Comparison of ENCODE assay signal across 8 cellular contexts in the genomic region with DNA sequence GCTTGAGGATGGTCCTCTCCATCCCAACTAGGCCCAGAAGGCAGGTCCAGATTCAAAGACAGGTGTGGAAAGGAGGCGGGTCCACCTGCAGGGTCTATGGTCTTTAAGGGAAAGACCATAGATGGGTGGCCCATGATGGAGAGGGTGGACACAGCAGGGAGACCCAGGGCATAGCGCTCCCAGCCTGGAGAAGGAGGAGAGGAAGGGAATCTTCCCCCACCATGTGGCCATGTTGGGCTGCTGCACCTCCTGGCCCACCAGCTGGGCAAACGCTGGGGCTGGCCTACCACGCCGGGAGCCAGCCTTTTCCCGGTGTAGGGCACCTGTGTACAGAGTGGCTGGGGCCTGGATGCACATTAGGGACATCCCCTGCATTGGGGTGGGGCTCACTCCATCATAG.
DNase-seq lines count a peak whose midpoint lies in the region; ATAC-seq, FAIRE-seq and TF ChIP-seq lines count a peak whose summit lies in the region.

No MANE protein-coding gene starts in this region.

- no peak overlapping the region for H3K27ac ChIP-seq in DOHH2 (ENCODE audit: low read depth, low read length)
- no peak overlapping the region for H3K27ac ChIP-seq in colonic mucosa
- H3K27ac ChIP-seq in mesendoderm (ENCODE audit: low read depth, low read length), result no peak overlapping the region

- H3K23ac ChIP-seq in mesendoderm (ENCODE audit: low read length), result no peak overlapping the region

- no peaks in the 10 kb centered on the region for H3K79me2 ChIP-seq in DOHH2 (ENCODE audit: control insufficient read depth, low read length)
- H3K79me2 ChIP-seq in mesendoderm (ENCODE audit: control insufficient read depth, insufficient read depth, low read length), result no peaks in the 10 kb centered on the region

- H3K9me3 ChIP-seq in DOHH2 (ENCODE audit: control insufficient read depth, insufficient read depth, low read length) (peaks cover 3% of the 10 kb centered on the region; the same call in 1 of the 2 replicates), colonic mucosa (no peaks in the 10 kb centered on the region)

- no peak overlapping the region for H3K9ac ChIP-seq in colonic mucosa (ENCODE audit: low read depth in 2 of 2, low read length in 2 of 2)
- no peak overlapping the region for H3K9ac ChIP-seq in mesendoderm (ENCODE audit: low read length)

- TF ChIP-seq POLR2A in NB4 (IDR thresholded peaks at IDR 0.05; ENCODE audit: extremely low read depth, insufficient read length) (no peak), H54 (IDR thresholded peaks at IDR 0.05; ENCODE audit: low read depth, low read length) (no peak)

- no CpG with 5 or more reads among the region's 6 CpGs for WGBS in mesendoderm (ENCODE audit: extremely low coverage, insufficient coverage, low lambda C conversion rate)

- H4K5ac ChIP-seq in mesendoderm (ENCODE audit: low read length), result no peak overlapping the region

- H2AK5ac ChIP-seq in mesendoderm (ENCODE audit: low read length), result no peak overlapping the region

- FAIRE-seq in H54 (lab: Jason Lieb, UNC), result no peak

- H3F3A ChIP-seq in DOHH2 (ENCODE audit: control insufficient read depth, insufficient read depth), result no peaks in the 10 kb centered on the region; the same call in 1 of the 2 replicates

- no peaks in the 10 kb centered on the region for H3K9me2 ChIP-seq in DOHH2 (replicated peaks; ENCODE audit: control insufficient read depth, low read length)

- H3K4me2 ChIP-seq in DOHH2 (ENCODE audit: low read length) (no peak overlapping the region), mesendoderm (ENCODE audit: low read length) (no peak overlapping the region)

- no peaks in the 10 kb centered on the region for H3K4me1 ChIP-seq in DOHH2 (ENCODE audit: control insufficient read depth, low read length)
- no peaks in the 10 kb centered on the region for H3K4me1 ChIP-seq in colonic mucosa
- H3K4me1 ChIP-seq in mesendoderm (ENCODE audit: control insufficient read depth, low read depth, low read length), result no peaks in the 10 kb centered on the region

- TF ChIP-seq CTCF in DOHH2 (IDR thresholded peaks at IDR 0.05; ENCODE audit: low read depth, low read length, poor library complexity, severe bottlenecking) (peak; percentile 70), NB4 (IDR thresholded peaks at IDR 0.05; ENCODE audit: low read depth, low read length) (peak; percentile 29), colonic mucosa (IDR thresholded peaks at IDR 0.05) (peak; percentile 57)

- no peak overlapping the region for H3K4ac ChIP-seq in mesendoderm (ENCODE audit: low read depth, low read length)

- no peak overlapping the region for H3K56ac ChIP-seq in mesendoderm (ENCODE audit: low read length)

- no peak overlapping the region for H2BK5ac ChIP-seq in mesendoderm (ENCODE audit: low read length)

- peaks cover 2% of the 10 kb centered on the region; the same call in 1 of the 2 replicates for H3K27me3 ChIP-seq in DOHH2 (ENCODE audit: control insufficient read depth, low read length)
- H3K27me3 ChIP-seq in colonic mucosa, result no peaks in the 10 kb centered on the region
- no peaks in the 10 kb centered on the region for H3K27me3 ChIP-seq in mesendoderm (ENCODE audit: insufficient read depth, low read length, poor library complexity)

- intact Hi-C loops in colonic mucosa (cut with DNase I), result no loop called here

- no peaks in the 10 kb centered on the region for H4K20me1 ChIP-seq in DOHH2 (ENCODE audit: control insufficient read depth, insufficient read depth, low read depth, low read length)

- no peak overlapping the region for H2BK15ac ChIP-seq in mesendoderm (replicated peaks; ENCODE audit: low read depth)

- H3K4me3 ChIP-seq in DOHH2 (ENCODE audit: low read length) (no peak overlapping the region), NB4 (ENCODE audit: low read depth, low read length) (no peak overlapping the region), colonic mucosa (no peak overlapping the region), mesendoderm (ENCODE audit: low read length) (no peak overlapping the region)

- H3K36me3 ChIP-seq in DOHH2 (ENCODE audit: control insufficient read depth, low read length) (no peaks in the 10 kb centered on the region), colonic mucosa (no peaks in the 10 kb centered on the region), mesendoderm (ENCODE audit: control insufficient read depth, insufficient read depth, low read length) (no peaks in the 10 kb centered on the region)

- no peak overlapping the region for H2BK120ac ChIP-seq in mesendoderm (ENCODE audit: low read depth, low read length)

- H3K18ac ChIP-seq in mesendoderm (ENCODE audit: low read length), result no peak overlapping the region

- H3K79me1 ChIP-seq in mesendoderm (ENCODE audit: low read length), result no peaks in the 10 kb centered on the region

- H4K8ac ChIP-seq in mesendoderm (ENCODE audit: low read depth, low read length), result no peak overlapping the region

- no peak for DNase-seq in NB4 (ENCODE audit: low read depth)
- DNase-seq in colonic mucosa, result no peak
- peak; percentile 73 for DNase-seq in mesendoderm
- no peak for DNase-seq in H54 (ENCODE audit: insufficient read length, low spot score)
- no peak for DNase-seq in NK-92 (lab: John Stamatoyannopoulos, UW; ENCODE audit: unreplicated experiment)
- no peak for DNase-seq in effector CD4-positive, alpha-beta T cell

- no peak for ATAC-seq in GM19467 (IDR thresholded peaks at IDR 0.05; ENCODE audit: unreplicated experiment)
